Comparison of ENCODE assay signal across 15 cellular contexts in the genomic region with DNA sequence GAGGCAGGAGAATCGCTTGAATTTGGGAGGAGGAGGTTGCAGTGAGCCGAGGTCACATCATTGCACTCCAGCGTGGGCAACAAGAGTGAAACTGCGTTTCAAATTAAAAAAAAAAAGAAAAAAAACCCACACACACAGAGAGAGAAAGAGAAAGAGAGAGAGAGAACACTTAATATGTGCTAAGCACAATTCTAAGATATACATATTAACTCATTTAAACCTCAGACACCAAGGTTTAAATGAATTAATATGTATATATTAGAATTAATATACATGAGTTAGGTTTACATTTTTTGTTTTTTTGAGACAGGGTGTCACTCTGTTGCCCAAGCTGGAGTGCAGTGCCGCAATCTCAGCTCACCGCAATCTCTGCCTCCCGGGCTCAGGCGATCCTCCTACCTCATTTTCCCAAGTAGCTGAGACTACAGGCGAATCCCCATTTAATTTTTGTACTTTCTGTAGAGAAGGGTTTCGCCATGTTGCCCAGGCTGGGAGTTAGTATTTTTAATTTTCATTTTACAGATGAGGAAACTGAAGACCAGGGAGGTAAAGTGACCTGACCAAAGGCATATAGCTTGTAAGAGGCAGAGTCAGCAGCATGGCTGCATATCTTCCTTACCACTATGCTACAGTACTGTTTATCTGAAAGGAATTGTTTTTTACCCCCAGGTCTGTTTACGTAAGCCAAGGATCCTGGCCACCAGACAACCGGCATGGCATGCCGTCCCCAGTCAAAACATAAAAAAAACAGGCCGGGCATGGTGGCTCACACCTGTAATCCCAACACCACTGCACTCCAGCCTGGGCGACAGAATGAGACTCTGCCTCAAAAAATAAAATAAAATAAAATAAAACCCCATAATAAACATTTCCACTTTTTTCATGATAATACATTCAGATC. TPM values are rescaled to one million over a fixed set of nuclear protein-coding genes. Genes with fewer than 3 reads are reported as not detected.
DNase-seq lines count a peak whose midpoint lies in the region; ATAC-seq, FAIRE-seq and TF ChIP-seq lines count a peak whose summit lies in the region.
"Had no signal": no experiment of that assay in that cellular context is flagged by ENCODE, and none has a peak within 500 bp of the region (broad histone marks: within the 10 kb centered on the region; RNA-seq: fewer than 3 reads in every experiment).

No MANE protein-coding gene starts in this region.

- no peaks in the 10 kb centered on the region for H3K9me3 ChIP-seq in A549
- H3K9me3 ChIP-seq in right lobe of liver = no peaks in the 10 kb centered on the region

- no peak for TF ChIP-seq EP300 in A549 (IDR thresholded peaks at IDR 0.05)

- POLR2A ChIA-PET in A549 (lab: Yijun Ruan, JAX) = no interaction called here

- H3K36me3 ChIP-seq in right lobe of liver = peaks cover 0 to 19% (median 1%) of the 10 kb centered on the region in 4 donors

- CTCF ChIA-PET in A549 (lab: Yijun Ruan, JAX) = interaction anchor here (0.7 to 16.0 kb wide), 5 partner anchors 11 to 42 kb away, joined by 3 to 169 read pairs (median 18); no protein-coding TSS in a partner anchor

- ATAC-seq in A549 (no peak), right lobe of liver (no peak), Right ventricle myocardium inferior (no peak)
- ATAC-seq: sciatic nerve had no signal

- no peak for TF ChIP-seq CTCF in A549 (IDR thresholded peaks at IDR 0.05)
- no peak for TF ChIP-seq CTCF in VCaP (conservative IDR thresholded peaks at IDR 0.05)
- TF ChIP-seq CTCF in right lobe of liver (IDR thresholded peaks at IDR 0.05) = no peak
- TF ChIP-seq CTCF in coronary artery (IDR thresholded peaks at IDR 0.05) = no peak

- 81% methylated on average over 15 of the region's 15 CpGs for whole genome bisulfite sequencing in A549 (ENCODE audit: missing lambda C conversion rate)
- WGBS in right lobe of liver (ENCODE audit: insufficient coverage, low coverage, low lambda C conversion rate, missing lambda C conversion rate) = 83% methylated on average over 13 of the region's 15 CpGs

- TF ChIP-seq POLR2A in A549 (IDR thresholded peaks at IDR 0.05; ENCODE audit: low read length) (no peak), right lobe of liver (IDR thresholded peaks at IDR 0.05) (no peak)

- H3K27ac ChIP-seq in A549 (peak overlapping the region in 1 of 2 experiments; percentile 16; a peak in 1 of 6 replicates), VCaP (peak overlapping the region; percentile 94), right lobe of liver (peak overlapping the region in 2 of 3 donors; percentile 15 to 41), coronary artery (no peak overlapping the region)

- peak overlapping the region; percentile 73 for H3K4me2 ChIP-seq in A549

- no peaks in the 10 kb centered on the region for H3K27me3 ChIP-seq in right lobe of liver

- H3K4me3 ChIP-seq in A549 (no peak overlapping the region), right lobe of liver (no peak overlapping the region), coronary artery (no peak overlapping the region)

- H3K4me1 ChIP-seq in A549 = peaks cover 19% of the 10 kb centered on the region
- H3K4me1 ChIP-seq in right lobe of liver = peaks cover 0 to 27% (median 9%) of the 10 kb centered on the region in 4 donors

- DNase-seq in A549 (ENCODE audit: low read depth in 1 of 2, low spot score in 1 of 2) = no peak
- DNase-seq in ELF-1 (ENCODE audit: low read depth, low spot score) = peak; percentile 71
- DNase-seq in right lobe of liver = no peak
- no peak for DNase-seq in Right ventricle myocardium inferior (ENCODE audit: missing footprints)
- DNase-seq in coronary artery (ENCODE audit: low spot score) = no peak
- DNase-seq in kidney tubule cell (ENCODE audit: low spot score) = no peak
- DNase-seq in dermis blood vessel endothelial cell = no peak
- DNase-seq: effector memory CD4-positive, alpha-beta T cell; foreskin melanocyte; H7; NCI-H2171 treated with DMSO at 0.1 percent for 48 hours had no signal

- no peak for TF ChIP-seq RAD21 in A549 (conservative IDR thresholded peaks at IDR 0.05 in 1 of 2, IDR thresholded peaks at IDR 0.05 in 1 of 2)

- intact Hi-C loops in right lobe of liver (cut with DNase I) = no loop called here
- intact Hi-C loops in Right ventricle myocardium inferior (cut with DNase I) = loop anchor here (5.0 kb wide), 1 partner anchor 88 kb away; no protein-coding TSS in a partner anchor

- FAIRE-seq in A549 (lab: Jason Lieb, UNC) = no peak
- FAIRE-seq: islet of Langerhans had no signal

TF ChIP-seq in A549, 52 proteins besides CTCF, POLR2A, EP300 and RAD21:
- no peak for TF ChIP-seq TP53 (CRISPR knock-in tag; IDR thresholded peaks at IDR 0.05)
- TF ChIP-seq, protein P1, sequence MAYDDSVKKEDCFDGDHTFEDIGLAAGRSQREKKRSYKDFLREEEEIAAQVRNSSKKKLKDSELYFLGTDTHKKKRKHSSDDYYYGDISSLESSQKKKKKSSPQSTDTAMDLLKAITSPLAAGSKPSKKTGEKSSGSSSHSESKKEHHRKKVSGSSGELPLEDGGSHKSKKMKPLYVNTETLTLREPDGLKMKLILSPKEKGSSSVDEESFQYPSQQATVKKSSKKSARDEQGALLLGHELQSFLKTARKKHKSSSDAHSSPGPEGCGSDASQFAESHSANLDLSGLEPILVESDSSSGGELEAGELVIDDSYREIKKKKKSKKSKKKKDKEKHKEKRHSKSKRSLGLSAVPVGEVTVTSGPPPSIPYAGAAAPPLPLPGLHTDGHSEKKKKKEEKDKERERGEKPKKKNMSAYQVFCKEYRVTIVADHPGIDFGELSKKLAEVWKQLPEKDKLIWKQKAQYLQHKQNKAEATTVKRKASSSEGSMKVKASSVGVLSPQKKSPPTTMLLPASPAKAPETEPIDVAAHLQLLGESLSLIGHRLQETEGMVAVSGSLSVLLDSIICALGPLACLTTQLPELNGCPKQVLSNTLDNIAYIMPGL (CRISPR knock-in tag; IDR thresholded peaks at IDR 0.05; ENCODE audit: borderline replicate concordance) = no peak
- no peak for TF ChIP-seq MYC (IDR thresholded peaks at IDR 0.05; ENCODE audit: borderline replicate concordance, low read length)
- TF ChIP-seq ZC3H11A (IDR thresholded peaks at IDR 0.05) = no peak
- TF ChIP-seq POLR2AphosphoS2 (conservative IDR thresholded peaks at IDR 0.05; ENCODE audit: low read length) = no peak
- TF ChIP-seq HOXA7 (CRISPR knock-in tag; IDR thresholded peaks at IDR 0.05) = no peak

RNA-seq across cellular contexts. Expression of a gene that starts 2.3 kb away (rescaled TPM):
- 92.6 and 105 TPM in 2 replicates for polyA plus RNA-seq in A549 (2011; rRNA removed)
- polyA plus RNA-seq in A549 (2012; cell fraction: cytosol; rRNA removed) = 102 and 122 TPM in 2 replicates
- 262 and 328 TPM in 2 replicates for polyA plus RNA-seq in A549 (2012; cell fraction: nucleus; rRNA removed)
- 57.8 to 61.9 TPM (median 58.1 TPM) in 3 replicates for polyA plus RNA-seq in A549 (2017; fragmentation: RNase III; extraction: RNeasy Plus Mini Kit Qiagen cat#74134 plus additional on column Dnase treatment)
- polyA minus RNA-seq in A549 (2011; rRNA and poly(A)+ RNA removed) = 125 and 128 TPM in 2 replicates
- total RNA-seq in right lobe of liver = 10 to 100 TPM; 31.1 to 50.1 (median 42.0) TPM
- 29.9 TPM for total RNA-seq in Right ventricle myocardium inferior
- total RNA-seq in dermis blood vessel endothelial cell = 32.7 and 55.1 TPM in 2 replicates

RNA-seq across cellular contexts. Expression of a gene that starts 3.5 kb away (rescaled TPM):
- polyA plus RNA-seq in A549 (2011; rRNA removed) = 5.3 and 6.5 TPM in 2 replicates
- polyA plus RNA-seq in A549 (2012; cell fraction: cytosol; rRNA removed) = 0.90 and 0.98 TPM in 2 replicates
- 0.74 and 0.77 TPM in 2 replicates for polyA plus RNA-seq in A549 (2012; cell fraction: nucleus; rRNA removed)
- 1.2 to 1.6 TPM (median 1.3 TPM) in 3 replicates for polyA plus RNA-seq in A549 (2017; fragmentation: RNase III; extraction: RNeasy Plus Mini Kit Qiagen cat#74134 plus additional on column Dnase treatment)
- polyA minus RNA-seq in A549 (2011; rRNA and poly(A)+ RNA removed) = 6.0 and 6.6 TPM in 2 replicates
- total RNA-seq in right lobe of liver = 10 to 100 TPM; 18.2 to 36.1 (median 25.3) TPM
- total RNA-seq in Right ventricle myocardium inferior = not detected
- total RNA-seq in dermis blood vessel endothelial cell = 0.14 TPM in 1 of 2 replicates, not detected in the other
- total RNA-seq: sciatic nerve had no signal
- polyA plus RNA-seq: BJ had no signal

RNA-seq across cellular contexts. Expression of a gene that starts 25.3 kb away (rescaled TPM):
- polyA plus RNA-seq in A549 (2011; rRNA removed) (9.5 and 10.9 TPM in 2 replicates), A549 (2017; fragmentation: RNase III; extraction: RNeasy Plus Mini Kit Qiagen cat#74134 plus additional on column Dnase treatment) (20.1 to 23.1 TPM (median 21.3 TPM) in 3 replicates)
- 17.2 and 27.7 TPM in 2 replicates for polyA plus RNA-seq in A549 (2012; cell fraction: cytosol; rRNA removed)
- 17.1 and 29.4 TPM in 2 replicates for polyA plus RNA-seq in A549 (2012; cell fraction: nucleus; rRNA removed)
- polyA minus RNA-seq in A549 (2011; rRNA and poly(A)+ RNA removed) = 10.2 and 13.7 TPM in 2 replicates
- total RNA-seq in right lobe of liver (10 to 100 TPM; 12.8 to 21.5 (median 15.5) TPM), Right ventricle myocardium inferior (19.9 TPM), dermis blood vessel endothelial cell (31.6 and 32.7 TPM in 2 replicates)

RNA-seq across cellular contexts. Expression of a gene that starts 41.8 kb away (rescaled TPM):
- polyA plus RNA-seq in A549 (2011; rRNA removed) (2.1 and 3.4 TPM in 2 replicates), A549 (2017; fragmentation: RNase III; extraction: RNeasy Plus Mini Kit Qiagen cat#74134 plus additional on column Dnase treatment) (7.9 to 10.6 TPM (median 10.5 TPM) in 3 replicates)
- 6.2 and 8.9 TPM in 2 replicates for polyA plus RNA-seq in A549 (2012; cell fraction: cytosol; rRNA removed)
- 10.0 and 12.8 TPM in 2 replicates for polyA plus RNA-seq in A549 (2012; cell fraction: nucleus; rRNA removed)
- 1.6 and 2.8 TPM in 2 replicates for polyA minus RNA-seq in A549 (2011; rRNA and poly(A)+ RNA removed)
- total RNA-seq in right lobe of liver (1 to 10 TPM; 2.5 to 5.2 (median 3.9) TPM), Right ventricle myocardium inferior (16.0 TPM), dermis blood vessel endothelial cell (1.4 and 2.7 TPM in 2 replicates)

RNA-seq across cellular contexts. Expression of a gene that starts 45.5 kb away (rescaled TPM):
- polyA plus RNA-seq in A549 (2011; rRNA removed) (0.04 TPM in 1 of 2 replicates, not detected in the other), A549 (2017; fragmentation: RNase III; extraction: RNeasy Plus Mini Kit Qiagen cat#74134 plus additional on column Dnase treatment) (0.04 TPM in 1 of 3 replicates, not detected in the others)
- 0.03 TPM in 1 of 2 replicates, not detected in the other for polyA plus RNA-seq in A549 (2012; cell fraction: cytosol; rRNA removed)
- polyA plus RNA-seq in A549 (2012; cell fraction: nucleus; rRNA removed) = 0.09 and 0.13 TPM in 2 replicates
- 0.24 TPM in 1 of 2 replicates, not detected in the other for polyA minus RNA-seq in A549 (2011; rRNA and poly(A)+ RNA removed)
- total RNA-seq in right lobe of liver (not detected), Right ventricle myocardium inferior (not detected), dermis blood vessel endothelial cell (under 0.01 and 0.05 TPM in 2 replicates)
- polyA plus RNA-seq: BJ had no signal

Comparison
In these comparisons a context has a peak if more than half of its experiments do, and no peak if none do; other contexts are left out.
1. H3K27ac ChIP-seq: peak in VCaP (single experiment) and right lobe of liver (2 of 3); none in coronary artery (0 of 2).
2. RNA of a gene that starts 3.5 kb away (total RNA-seq): 18.2 to 36.1 TPM in right lobe of liver; not detected in Right ventricle myocardium inferior (single experiment) and 0.14 TPM in dermis blood vessel endothelial cell; every median in the first group is over 10 times any median in the second.